In the genomic region with DNA sequence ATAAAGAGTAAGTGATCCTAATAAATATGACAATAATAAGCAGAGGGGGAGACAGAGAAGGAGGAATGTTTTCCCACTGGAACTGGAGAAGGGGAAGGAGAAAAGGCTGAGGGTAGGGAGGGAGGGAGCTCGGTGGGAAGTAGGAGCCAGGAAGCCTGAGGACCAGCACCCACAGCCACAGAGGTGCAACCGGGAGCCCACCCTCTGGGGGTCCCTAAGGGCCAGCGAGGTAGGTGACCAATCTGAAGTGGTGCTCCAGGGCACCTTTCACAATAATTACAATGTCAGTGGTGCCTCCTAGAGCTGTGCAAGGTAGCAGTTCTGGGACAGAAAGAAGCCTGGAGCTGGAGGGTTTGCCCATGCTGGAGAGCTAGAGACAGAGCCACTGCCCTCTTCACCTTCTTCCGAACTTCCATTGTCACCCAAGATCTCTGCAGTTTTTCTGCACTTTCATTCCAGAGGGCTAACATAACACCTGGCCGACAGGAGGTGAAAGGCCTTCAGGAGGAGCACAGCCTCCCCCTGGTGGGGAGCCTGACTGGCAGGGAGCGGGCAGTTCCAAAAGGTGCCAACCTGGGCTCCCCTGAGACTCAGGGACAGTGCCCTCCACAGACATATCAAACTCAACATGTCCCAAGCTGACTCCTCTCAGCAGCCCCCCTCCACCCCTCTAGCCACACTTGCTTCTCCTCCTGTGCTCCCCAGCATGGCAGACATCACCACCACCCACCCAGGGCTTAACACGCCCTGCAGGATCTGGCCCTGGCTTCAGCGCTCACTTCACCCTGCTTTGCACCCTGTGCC, we compare ENCODE assay signal across 8 cellular contexts. TPM values are rescaled to one million over a fixed set of nuclear protein-coding genes. Genes with fewer than 3 reads are reported as not detected.
DNase-seq lines count a peak whose midpoint lies in the region; ATAC-seq and TF ChIP-seq lines count a peak whose summit lies in the region.

No MANE protein-coding gene starts in this region.

- intact Hi-C loops in left ventricle myocardium superior (cut with micrococcal nuclease) (no loop called here), Right ventricle myocardium inferior (cut with DNase I) (loop anchor here (1.0 to 5.0 kb wide), 3 partner anchors 68 to 338 kb away; a partner anchor contains a TSS)

- no peak for TF ChIP-seq EP300 in upper lobe of left lung (IDR thresholded peaks at IDR 0.05)

- H3K27ac ChIP-seq in upper lobe of left lung: peak overlapping the region in 1 of 4 donors; percentile 8

- no peak for ATAC-seq in left ventricle myocardium superior
- ATAC-seq in Right ventricle myocardium inferior: no peak
- ATAC-seq in upper lobe of left lung (ENCODE audit: low FRiP score in 2 of 2): no peak
- no peak for ATAC-seq in HG03175 (IDR thresholded peaks at IDR 0.05; ENCODE audit: unreplicated experiment)
- ATAC-seq in GM18858 (IDR thresholded peaks at IDR 0.05; ENCODE audit: unreplicated experiment): no peak

- DNase-seq in left ventricle myocardium superior (peak; percentile 43), Right ventricle myocardium inferior (ENCODE audit: missing footprints) (no peak), SW480 (ENCODE audit: low spot score) (peak; percentile 46), fibroblast of villous mesenchyme (ENCODE audit: low read depth) (no peak), upper lobe of left lung (peak; percentile 13 to 44), HAP-1 (ENCODE audit: low spot score in 2 of 2) (no peak)

- TF ChIP-seq CTCF in fibroblast of villous mesenchyme (IDR thresholded peaks at IDR 0.05; ENCODE audit: insufficient read depth, low read depth, low read length): peak; percentile 56
- TF ChIP-seq CTCF in upper lobe of left lung (IDR thresholded peaks at IDR 0.05): peak; percentile 30 to 76 (median 54)

- in situ Hi-C loops in HAP-1 (cut with MboI; ENCODE audit: low sequenced_read_pairs): loop anchor here (5.0 to 10.0 kb wide), 3 partner anchors 203 to 436 kb away; a partner anchor contains a TSS

- H3K9me3 ChIP-seq in upper lobe of left lung: no peaks in the 10 kb centered on the region
- H3K9me3 ChIP-seq in HAP-1: no peaks in the 10 kb centered on the region

- no peak for TF ChIP-seq POLR2A in upper lobe of left lung (IDR thresholded peaks at IDR 0.05)

- 67 to 70% methylated on average over 5 to 8 of the region's 8 CpGs for WGBS in upper lobe of left lung, 2 donors

- H3K36me3 ChIP-seq in upper lobe of left lung: no peaks in the 10 kb centered on the region
- H3K36me3 ChIP-seq in HAP-1 (replicated peaks): no peaks in the 10 kb centered on the region

- H3K27me3 ChIP-seq in upper lobe of left lung (no peaks in the 10 kb centered on the region), HAP-1 (ENCODE audit: low read depth) (no peaks in the 10 kb centered on the region)

- no peak overlapping the region for H3K4me3 ChIP-seq in fibroblast of villous mesenchyme (ENCODE audit: low read depth, low read length)
- no peak overlapping the region for H3K4me3 ChIP-seq in upper lobe of left lung
- H3K4me3 ChIP-seq in HAP-1: no peak overlapping the region

- H3K4me1 ChIP-seq in upper lobe of left lung: peaks cover 32 to 53% (median 44%) of the 10 kb centered on the region in 4 donors
- peaks cover 6% of the 10 kb centered on the region for H3K4me1 ChIP-seq in HAP-1

RNA-seq across cellular contexts. Expression of a gene that starts 4.0 kb away (rescaled TPM):
- total RNA-seq in left ventricle myocardium superior (43.8 TPM), Right ventricle myocardium inferior (38.4 TPM), fibroblast of villous mesenchyme (49.0 and 66.9 TPM in 2 replicates), upper lobe of left lung (10 to 100 TPM; 41.9 to 89.6 (median 76.1) TPM)

RNA-seq across cellular contexts. Expression of a gene that starts 53.9 kb away (rescaled TPM):
- 17.2 TPM for total RNA-seq in left ventricle myocardium superior
- 17.8 TPM for total RNA-seq in Right ventricle myocardium inferior
- total RNA-seq in fibroblast of villous mesenchyme: 48.3 and 52.2 TPM in 2 replicates
- total RNA-seq in upper lobe of left lung: 10 to 100 TPM; 29.2 to 62.9 (median 34.3) TPM

Comparison
In these comparisons a context has a peak if more than half of its experiments do, and no peak if none do; other contexts are left out.
1. DNase-seq: peak in left ventricle myocardium superior (single experiment), SW480 (single experiment) and upper lobe of left lung (2 of 2); none in Right ventricle myocardium inferior (single experiment), fibroblast of villous mesenchyme (single experiment) and HAP-1 (0 of 2).